ENCODE assay signal across 20 cellular contexts in the genomic region with DNA sequence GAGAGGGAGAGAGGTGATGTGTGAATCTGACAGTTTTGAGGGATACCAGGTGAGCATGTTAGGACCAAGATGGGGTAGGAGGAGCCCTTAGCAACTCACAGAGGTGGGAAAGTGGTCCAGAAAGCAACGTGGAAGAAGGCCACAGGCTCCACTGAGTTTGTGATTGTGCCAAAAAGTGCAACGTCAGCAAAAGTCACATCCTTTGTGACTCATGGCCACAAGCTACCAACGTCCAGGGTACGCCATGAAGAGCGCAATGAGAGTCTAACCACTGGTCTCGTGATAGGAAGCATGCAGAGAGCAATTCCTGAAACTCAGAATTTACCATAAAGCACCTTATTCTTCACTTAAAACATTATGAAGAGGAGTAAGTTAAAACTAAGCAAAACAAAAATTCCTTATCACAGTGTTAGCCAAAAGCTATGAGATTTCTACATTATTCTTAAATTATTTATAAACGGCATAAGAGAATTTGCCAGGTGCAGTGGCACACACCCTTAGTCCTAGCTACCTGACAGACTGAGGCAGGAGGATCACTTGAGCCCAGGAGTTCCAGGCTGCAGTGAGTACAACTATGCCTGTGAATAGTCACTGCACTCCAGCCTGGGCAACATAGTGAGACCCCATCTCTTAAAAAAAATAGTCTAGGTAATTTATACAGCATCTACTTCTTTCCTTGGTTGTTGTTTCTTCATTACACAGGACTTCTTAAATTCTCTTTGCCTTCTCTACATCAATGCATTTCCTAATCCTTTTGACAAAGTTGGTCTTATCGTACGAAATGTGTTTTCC. TPM values are rescaled to one million over a fixed set of nuclear protein-coding genes. Genes with fewer than 3 reads are reported as not detected.
DNase-seq lines count a peak whose midpoint lies in the region; ATAC-seq and TF ChIP-seq lines count a peak whose summit lies in the region.
"Had no signal": no experiment of that assay in that cellular context is flagged by ENCODE, and none has a peak within 500 bp of the region (broad histone marks: within the 10 kb centered on the region; RNA-seq: fewer than 3 reads in every experiment).

No MANE protein-coding gene starts in this region.

- no peaks in the 10 kb centered on the region for H3K36me3 Mint-ChIP-seq in CD8-positive, alpha-beta T cell
- H3K36me3 Mint-ChIP-seq: CD14-positive monocyte had no signal

- H3K4me3 Mint-ChIP-seq in CD8-positive, alpha-beta T cell: no peak overlapping the region
- H3K4me3 Mint-ChIP-seq: CD14-positive monocyte had no signal

- H3K27me3 Mint-ChIP-seq in CD8-positive, alpha-beta T cell (ENCODE audit: low read depth): no peaks in the 10 kb centered on the region

- H3K4me3 ChIP-seq in dorsolateral prefrontal cortex (peak overlapping the region in 7 of 59 donors; percentile 12 to 38 (median 33)), psoas muscle (no peak overlapping the region), prostate gland (no peak overlapping the region)
- no peak overlapping the region for H3K4me3 ChIP-seq in CD8-positive, alpha-beta T cell (ENCODE audit: low read depth, low read length)
- H3K4me3 ChIP-seq: HAP-1 had no signal

- ATAC-seq in psoas muscle: no peak
- no peak for ATAC-seq in CD8-positive, alpha-beta T cell
- ATAC-seq in GM18511 (IDR thresholded peaks at IDR 0.05; ENCODE audit: unreplicated experiment): no peak
- ATAC-seq: Panc1 had no signal

- H3K4me1 ChIP-seq in psoas muscle: no peaks in the 10 kb centered on the region
- no peaks in the 10 kb centered on the region for H3K4me1 ChIP-seq in prostate gland (replicated peaks)
- no peaks in the 10 kb centered on the region for H3K4me1 ChIP-seq in CD8-positive, alpha-beta T cell (ENCODE audit: insufficient read depth, low read length)

- intact Hi-C loops in dorsolateral prefrontal cortex (cut with DNase I): loop anchor here (5.0 to 10.0 kb wide), 2 partner anchors 45 to 52 kb away; partner anchors contain the start of gene COLGALT2 (in 1 of the 2)
- intact Hi-C loops in psoas muscle (cut with DNase I): loop anchor here in 1 of 2 donors (10.0 kb wide), 1 partner anchor 52 kb away; the partner anchor contains the start of gene COLGALT2
- intact Hi-C loops in prostate gland (cut with DNase I): no loop called here
- intact Hi-C loops in CD8-positive, alpha-beta T cell (cut with DNase I, micrococcal nuclease): no loop called here

- no peak for TF ChIP-seq POLR2A in prostate gland (IDR thresholded peaks at IDR 0.05)

- no peaks in the 10 kb centered on the region for H3K36me3 ChIP-seq in psoas muscle (ENCODE audit: insufficient read depth in 1 of 2, low read depth in 1 of 2)
- H3K36me3 ChIP-seq in prostate gland: no peaks in the 10 kb centered on the region
- H3K36me3 ChIP-seq in CD8-positive, alpha-beta T cell (ENCODE audit: insufficient read depth, low read length): no peaks in the 10 kb centered on the region
- H3K36me3 ChIP-seq: HAP-1 had no signal

- DNase-seq in HT1080 (ENCODE audit: low read depth): peak; percentile 8
- DNase-seq in SK-MEL-5 (ENCODE audit: low read depth, low spot score): peak; percentile 31
- no peak for DNase-seq in dorsolateral prefrontal cortex
- no peak for DNase-seq in psoas muscle
- DNase-seq in prostate gland (ENCODE audit: low spot score): no peak
- no peak for DNase-seq in T1000 (lab: John Stamatoyannopoulos, UW)
- DNase-seq in CD8-positive, alpha-beta T cell: no peak
- DNase-seq: AML-193, Caco-2, KBM-7, NCI-H1105 treated with DMSO at 0.1 percent for 48 hours, NCI-H1694 treated with DMSO at 0.1 percent for 48 hours, NCI-H2107, NCI-H2227 treated with DMSO at 0.1 percent for 48 hours, NCI-H524, SW 1271 had no signal

- H3K4me1 Mint-ChIP-seq in CD8-positive, alpha-beta T cell (ENCODE audit: low read depth): no peaks in the 10 kb centered on the region

- H3K9me3 ChIP-seq in psoas muscle (no peaks in the 10 kb centered on the region), prostate gland (no peaks in the 10 kb centered on the region)
- H3K9me3 ChIP-seq in CD8-positive, alpha-beta T cell (ENCODE audit: low read length): no peaks in the 10 kb centered on the region
- H3K9me3 ChIP-seq: Caco-2, HAP-1 had no signal

- peak overlapping the region; percentile 89 to 99 (median 96) for H3K27ac ChIP-seq in dorsolateral prefrontal cortex
- peak overlapping the region; percentile 56 for H3K27ac ChIP-seq in psoas muscle
- H3K27ac ChIP-seq in prostate gland: no peak overlapping the region
- H3K27ac ChIP-seq in CD8-positive, alpha-beta T cell (ENCODE audit: low read depth, low read length): no peak overlapping the region

- CTCF ChIA-PET in CD8-positive, alpha-beta T cell (lab: Charles Lee): interaction anchor here (0.6 to 1.7 kb wide), 2 partner anchors 12 to 78 kb away, joined by 3 read pairs; no protein-coding TSS in a partner anchor

- H3K27me3 ChIP-seq in dorsolateral prefrontal cortex (no peaks in the 10 kb centered on the region), psoas muscle (ENCODE audit: insufficient read depth in 3 of 3, low read length in 2 of 3) (no peaks in the 10 kb centered on the region), prostate gland (replicated peaks; ENCODE audit: insufficient read depth) (no peaks in the 10 kb centered on the region)
- H3K27me3 ChIP-seq in CD8-positive, alpha-beta T cell (ENCODE audit: insufficient read depth, low read length): no peaks in the 10 kb centered on the region

- no peaks in the 10 kb centered on the region for H3K9me3 Mint-ChIP-seq in CD8-positive, alpha-beta T cell
- H3K9me3 Mint-ChIP-seq: CD14-positive monocyte had no signal

- no peak for TF ChIP-seq CTCF in dorsolateral prefrontal cortex (IDR thresholded peaks at IDR 0.05 in 54 of 56, conservative IDR thresholded peaks at IDR 0.05 in 2 of 56; ENCODE audit: low read depth in 1 of 56, partially characterized antibody in 56 of 56)
- no peak for TF ChIP-seq CTCF in psoas muscle (IDR thresholded peaks at IDR 0.05)
- TF ChIP-seq CTCF in prostate gland (IDR thresholded peaks at IDR 0.05): no peak
- no peak for TF ChIP-seq CTCF in CD8-positive, alpha-beta T cell (IDR thresholded peaks at IDR 0.05)

- in situ Hi-C loops in SK-MEL-5 (cut with HindIII; ENCODE audit: low pct_unique_long_range_greater_than_20kb, low sequenced_read_pairs): no loop called here

- WGBS in psoas muscle, 3 donors: 83 to 89% (median 85%) methylated on average over 9 of the region's 9 CpGs
- 88% methylated on average over 9 of the region's 9 CpGs for WGBS in prostate gland

- no peak overlapping the region for H3K27ac Mint-ChIP-seq in CD8-positive, alpha-beta T cell

- POLR2A ChIA-PET in CD8-positive, alpha-beta T cell (lab: Charles Lee): no interaction called here

RNA-seq across cellular contexts. Expression of gene COLGALT2, which starts 55.2 kb away (rescaled TPM):
- 1.5 and 1.9 TPM in 2 replicates for total RNA-seq in HT1080 (2014; rRNA removed; shearing (Covaris generic))
- 1.6 and 2.4 TPM in 2 replicates for polyA plus RNA-seq in HT1080 (2015; cell fraction: cytosol; rRNA removed)
- polyA plus RNA-seq in HT1080 (2015; cell fraction: nucleus; rRNA removed): 5.3 and 8.0 TPM in 2 replicates
- 11.7 and 12.2 TPM in 2 replicates for total RNA-seq in SK-MEL-5 (2014; rRNA removed; shearing (Covaris generic))
- polyA plus RNA-seq in SK-MEL-5 (2015; cell fraction: cytosol; rRNA removed): 10.9 and 14.9 TPM in 2 replicates
- polyA plus RNA-seq in SK-MEL-5 (2015; cell fraction: nucleus; rRNA removed): 25.5 and 30.1 TPM in 2 replicates
- total RNA-seq in dorsolateral prefrontal cortex: 10 to 100 TPM; 33.1 to 91.2 (median 49.7) TPM
- total RNA-seq in psoas muscle: 10 to 100 TPM in 1 of 4 donors, 1 to 10 TPM in 3; 2.1 to 15.5 (median 6.4) TPM
- polyA plus RNA-seq in psoas muscle: 1 to 10 TPM in 2 of 3 donors, under 1 TPM in 1; 0.83 to 1.9 (median 1.4) TPM
- total RNA-seq in prostate gland: 1 to 10 TPM; 1.5 to 9.0 TPM
- under 1 TPM; 0.31 to 0.38 TPM for total RNA-seq in CD8-positive, alpha-beta T cell
- polyA plus RNA-seq: CD14-positive monocyte had no signal

Comparison
In these comparisons a context has a peak if more than half of its experiments do, and no peak if none do; other contexts are left out.
1. DNase-seq: peak in HT1080 (single experiment) and SK-MEL-5 (single experiment); none in dorsolateral prefrontal cortex (0 of 10), psoas muscle (0 of 2), prostate gland (single experiment), T1000 (single experiment) and CD8-positive, alpha-beta T cell (0 of 7).
2. H3K27ac ChIP-seq: peak in dorsolateral prefrontal cortex (59 of 59) and psoas muscle (single experiment); none in prostate gland (0 of 2) and CD8-positive, alpha-beta T cell (single experiment).
3. intact Hi-C loops: an anchor here in dorsolateral prefrontal cortex (5.0 to 10.0 kb wide); none called in prostate gland and CD8-positive, alpha-beta T cell.